In genomic region chr13:73015799-73016198, GRCh38 we compare ENCODE assay signal across 19 cellular contexts. TPM values are rescaled to one million over a fixed set of nuclear protein-coding genes. Genes with fewer than 3 reads are reported as not detected.
DNase-seq lines count a peak whose midpoint lies in the region; ATAC-seq, FAIRE-seq and TF ChIP-seq lines count a peak whose summit lies in the region.
"Had no signal": no experiment of that assay in that cellular context is flagged by ENCODE, and none has a peak within 500 bp of the region (broad histone marks: within the 10 kb centered on the region; RNA-seq: fewer than 3 reads in every experiment).

No MANE protein-coding gene starts in this region.

- no peak for ATAC-seq in A549
- ATAC-seq in IMR-90 (ENCODE audit: low read depth), result no peak
- ATAC-seq in aorta (ENCODE audit: low FRiP score), result no peak
- no peak for ATAC-seq in HG03378 (IDR thresholded peaks at IDR 0.05; ENCODE audit: unreplicated experiment)
- ATAC-seq: GM12878 had no signal

- POLR2A ChIA-PET in A549 (lab: Yijun Ruan, JAX) (no interaction called here), IMR-90 (lab: Charles Lee; ENCODE audit: unreplicated experiment) (no interaction called here)

- H3K18ac ChIP-seq in IMR-90 (ENCODE audit: low read depth, low read length), result no peak overlapping the region

- no peak overlapping the region for H2BK15ac ChIP-seq in IMR-90 (ENCODE audit: low read depth, low read length)

- no peak for TF ChIP-seq EP300 in A549 (IDR thresholded peaks at IDR 0.05)

- no peak for TF ChIP-seq CTCF in A549 (IDR thresholded peaks at IDR 0.05)
- TF ChIP-seq CTCF in IMR-90 (conservative IDR thresholded peaks at IDR 0.05; ENCODE audit: low read depth, low read length), result no peak
- no peak for TF ChIP-seq CTCF in GM20000 (IDR thresholded peaks at IDR 0.05; ENCODE audit: extremely low read depth, missing control alignments)

- FAIRE-seq in A549 (lab: Jason Lieb, UNC), result no peak
- FAIRE-seq in endometrium (lab: Jason Lieb, UNC), result peak; percentile 54
- FAIRE-seq: GM12878, GM19239, H54 had no signal

- no peak overlapping the region for H2AFZ ChIP-seq in IMR-90 (replicated peaks; ENCODE audit: low read length, poor library complexity)

- no peak overlapping the region for H3K14ac ChIP-seq in IMR-90 (replicated peaks; ENCODE audit: low read depth, low read length)

- no peak overlapping the region for H3K23ac ChIP-seq in IMR-90 (ENCODE audit: low read depth, low read length)

- no peak overlapping the region for H2AK5ac ChIP-seq in IMR-90 (ENCODE audit: low read depth, low read length)

- no peak overlapping the region for H3K9ac ChIP-seq in IMR-90 (ENCODE audit: low read depth, low read length)

- no peaks in the 10 kb centered on the region for H3K27me3 ChIP-seq in IMR-90 (ENCODE audit: control insufficient read depth, insufficient read depth, low read length)
- no peaks in the 10 kb centered on the region for H3K27me3 ChIP-seq in aorta (ENCODE audit: control insufficient read depth in 1 of 2, insufficient read depth in 2 of 2, low read length in 1 of 2)

- H3K4me1 ChIP-seq in A549 (peaks cover 12% of the 10 kb centered on the region), IMR-90 (ENCODE audit: control insufficient read depth, insufficient read depth, low read length) (peaks cover 1% of the 10 kb centered on the region; the same call in 1 of the 2 replicates), aorta (ENCODE audit: control insufficient read depth in 1 of 2, insufficient read depth in 2 of 2, low read length in 2 of 2) (no peaks in the 10 kb centered on the region)
- H3K4me1 ChIP-seq: HAP-1 had no signal

- CTCF ChIA-PET in A549 (lab: Yijun Ruan, JAX) (no interaction called here), IMR-90 (lab: Yijun Ruan, JAX) (interaction anchor here (0.6 kb wide), 1 partner anchor 10 kb away, joined by 3 read pairs; no protein-coding TSS in a partner anchor)

- H4K91ac ChIP-seq in IMR-90 (ENCODE audit: insufficient read depth, low read depth, low read length), result no peak overlapping the region

- no peaks in the 10 kb centered on the region for H3K9me1 ChIP-seq in IMR-90 (ENCODE audit: insufficient read depth, low read length)

- H4K8ac ChIP-seq in IMR-90 (ENCODE audit: low read depth in 2 of 2, low read length in 2 of 2), result no peak overlapping the region

- in situ Hi-C loops in IMR-90 (cut with MboI; ENCODE audit: low sequenced_read_pairs), result no loop called here

- H3K27ac ChIP-seq in A549 (no peak overlapping the region), IMR-90 (ENCODE audit: insufficient read depth, low read length) (no peak overlapping the region), aorta (ENCODE audit: low read depth in 1 of 2, low read length in 2 of 2) (no peak overlapping the region)

- H2BK20ac ChIP-seq in IMR-90 (ENCODE audit: low read depth, low read length), result no peak overlapping the region

- DNase-seq in A549 (ENCODE audit: low read depth in 1 of 2, low spot score in 1 of 2), result no peak
- DNase-seq in IMR-90, result no peak
- no peak for DNase-seq in aorta
- DNase-seq in GM20000 (ENCODE audit: low spot score), result no peak
- DNase-seq: C1 segment of cervical spinal cord; Calu3; CD4-positive, alpha-beta memory T cell; COR-L47; DMS53; DMS79 treated with DMSO at 0.1 percent for 48 hours; GOT3; HFFc6 had no signal

- no peaks in the 10 kb centered on the region for H3K9me3 ChIP-seq in A549
- no peaks in the 10 kb centered on the region for H3K9me3 ChIP-seq in IMR-90 (ENCODE audit: control insufficient read depth, insufficient read depth, low read length)
- no peaks in the 10 kb centered on the region for H3K9me3 ChIP-seq in aorta (ENCODE audit: control insufficient read depth, low read length)
- H3K9me3 ChIP-seq: HAP-1 had no signal

- no peak overlapping the region for H3K56ac ChIP-seq in IMR-90 (ENCODE audit: extremely low read depth, insufficient read depth, low read length)

- intact Hi-C loops in IMR-90 (cut with micrococcal nuclease), result no loop called here
- intact Hi-C loops in aorta (cut with DNase I), result no loop called here

- TF ChIP-seq POLR2A in A549 (IDR thresholded peaks at IDR 0.05; ENCODE audit: low read length), result no peak
- no peak for TF ChIP-seq POLR2A in IMR-90 (IDR thresholded peaks at IDR 0.05; ENCODE audit: low read depth, low read length)

- H2AK9ac ChIP-seq in IMR-90 (replicated peaks; ENCODE audit: low read depth, low read length, poor library complexity), result no peak overlapping the region

- no peaks in the 10 kb centered on the region for H3K79me1 ChIP-seq in IMR-90 (ENCODE audit: low read depth in 1 of 2, low read length in 2 of 2)

- 88% methylated on average over 1 of the region's 1 CpG for WGBS in A549 (ENCODE audit: missing lambda C conversion rate)
- WGBS in IMR-90 (ENCODE audit: extremely low coverage in 2 of 2, insufficient read length in 1 of 2), 2 experiments, result no CpG with 5 or more reads among the region's 1 CpG
- 95 to 98% methylated on average over 1 of the region's 1 CpG for WGBS in aorta, 2 donors

- no TSS peak for BruUV-seq in IMR-90 (replicated peaks; lab: Mats Ljungman, UMichigan)

- dilution Hi-C loops in IMR-90 (cut with HindIII; ENCODE audit: low sequenced_read_pairs, unreplicated experiment), result no loop called here

- H4K5ac ChIP-seq in IMR-90 (ENCODE audit: low read depth, low read length), result no peak overlapping the region

- H2BK120ac ChIP-seq in IMR-90 (ENCODE audit: low read depth, low read length), result no peak overlapping the region

- H4K20me1 ChIP-seq in IMR-90 (ENCODE audit: insufficient read depth, low read length), result no peaks in the 10 kb centered on the region

- H3K4me2 ChIP-seq in A549 (no peak overlapping the region), IMR-90 (ENCODE audit: low read depth, low read length) (no peak overlapping the region)

- H3K36me3 ChIP-seq in IMR-90 (ENCODE audit: control insufficient read depth, insufficient read depth, low read length) (no peaks in the 10 kb centered on the region; the same call in 1 of the 2 replicates), aorta (ENCODE audit: control insufficient read depth in 1 of 2, insufficient read depth in 2 of 2, low read length in 1 of 2) (no peaks in the 10 kb centered on the region)
- H3K36me3 ChIP-seq: HAP-1 had no signal

- H3K4ac ChIP-seq in IMR-90 (ENCODE audit: low read depth, low read length), result no peak overlapping the region

- no peak overlapping the region for H3K4me3 ChIP-seq in A549
- H3K4me3 ChIP-seq in IMR-90 (ENCODE audit: insufficient read depth, low read depth, low read length), result no peak overlapping the region
- H3K4me3 ChIP-seq in aorta (ENCODE audit: low read length in 2 of 2), result no peak overlapping the region
- H3K4me3 ChIP-seq: GM12878, HAP-1 had no signal

- TF ChIP-seq RAD21 in A549 (conservative IDR thresholded peaks at IDR 0.05 in 1 of 2, IDR thresholded peaks at IDR 0.05 in 1 of 2), result no peak
- no peak for TF ChIP-seq RAD21 in IMR-90 (IDR thresholded peaks at IDR 0.05; ENCODE audit: low read length)

- no peak overlapping the region for H2BK5ac ChIP-seq in IMR-90 (ENCODE audit: low read depth, low read length, poor library complexity, severe bottlenecking)

TF ChIP-seq in A549, 52 proteins besides CTCF, POLR2A, EP300 and RAD21:
- TF ChIP-seq MAFK (IDR thresholded peaks at IDR 0.05; ENCODE audit: partially characterized antibody) (peak; percentile 40), HOXA7 (CRISPR knock-in tag; IDR thresholded peaks at IDR 0.05) (no peak)

TF ChIP-seq in IMR-90, 13 proteins besides CTCF, POLR2A, EP300 and RAD21:
- no peak for TF ChIP-seq NFE2L2 (IDR thresholded peaks at IDR 0.05; ENCODE audit: low read depth, low read length)
- TF ChIP-seq, protein P1, sequence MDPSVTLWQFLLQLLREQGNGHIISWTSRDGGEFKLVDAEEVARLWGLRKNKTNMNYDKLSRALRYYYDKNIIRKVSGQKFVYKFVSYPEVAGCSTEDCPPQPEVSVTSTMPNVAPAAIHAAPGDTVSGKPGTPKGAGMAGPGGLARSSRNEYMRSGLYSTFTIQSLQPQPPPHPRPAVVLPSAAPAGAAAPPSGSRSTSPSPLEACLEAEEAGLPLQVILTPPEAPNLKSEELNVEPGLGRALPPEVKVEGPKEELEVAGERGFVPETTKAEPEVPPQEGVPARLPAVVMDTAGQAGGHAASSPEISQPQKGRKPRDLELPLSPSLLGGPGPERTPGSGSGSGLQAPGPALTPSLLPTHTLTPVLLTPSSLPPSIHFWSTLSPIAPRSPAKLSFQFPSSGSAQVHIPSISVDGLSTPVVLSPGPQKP (IDR thresholded peaks at IDR 0.05; ENCODE audit: borderline replicate concordance, low read depth, low read length), result no peak
- TF ChIP-seq CEBPB (IDR thresholded peaks at IDR 0.05; ENCODE audit: low read depth, low read length), result no peak
- peak; percentile 65 for TF ChIP-seq MAFK (IDR thresholded peaks at IDR 0.05; ENCODE audit: low read depth, low read length)
- no peak for TF ChIP-seq RCOR1 (IDR thresholded peaks at IDR 0.05; ENCODE audit: insufficient replicate concordance, low read length)

RNA-seq across cellular contexts. Expression of gene KLF5, which starts 43.0 kb away (rescaled TPM):
- 83.5 and 101 TPM in 2 replicates for polyA plus RNA-seq in A549 (2011; rRNA removed)
- 36.0 and 53.4 TPM in 2 replicates for polyA plus RNA-seq in A549 (2012; cell fraction: cytosol; rRNA removed)
- polyA plus RNA-seq in A549 (2012; cell fraction: nucleus; rRNA removed), result 36.0 and 38.1 TPM in 2 replicates
- polyA plus RNA-seq in A549 (2017; fragmentation: RNase III; extraction: RNeasy Plus Mini Kit Qiagen cat#74134 plus additional on column Dnase treatment), result 31.8 to 48.7 TPM (median 34.4 TPM) in 3 replicates
- polyA minus RNA-seq in A549 (2011; rRNA and poly(A)+ RNA removed), result 124 and 158 TPM in 2 replicates
- 4.4 and 5.4 TPM in 2 replicates for total RNA-seq in IMR-90 (2012; rRNA removed)
- polyA plus RNA-seq in IMR-90 (2012; rRNA removed), result 8.8 and 11.2 TPM in 2 replicates
- 1.9 and 4.8 TPM in 2 replicates for polyA plus RNA-seq in IMR-90 (2012; cell fraction: cytosol; rRNA removed)
- 3.7 and 10.8 TPM in 2 replicates for polyA plus RNA-seq in IMR-90 (2012; cell fraction: nucleus; rRNA removed; ENCODE audit: low replicate concordance)
- total RNA-seq in aorta, result 1 to 10 TPM; 3.6 to 4.9 TPM
- polyA plus RNA-seq in aorta, result 10 to 100 TPM in 1 of 2 donors, 1 to 10 TPM in 1; 1.5 to 26.2 TPM
- total RNA-seq: G401 had no signal
